ENCODE assay signal across 11 cellular contexts in genomic region chr2:96962567-96963203, GRCh38. TPM values are rescaled to one million over a fixed set of nuclear protein-coding genes. Genes with fewer than 3 reads are reported as not detected.
DNase-seq lines count a peak whose midpoint lies in the region; ATAC-seq, FAIRE-seq and TF ChIP-seq lines count a peak whose summit lies in the region.
"Had no signal": no experiment of that assay in that cellular context is flagged by ENCODE, and none has a peak within 500 bp of the region (broad histone marks: within the 10 kb centered on the region; RNA-seq: fewer than 3 reads in every experiment).

No MANE protein-coding gene starts in this region.

- no peak for TF ChIP-seq CTCF in GM12878 (IDR thresholded peaks at IDR 0.05 in 2 of 3, conservative IDR thresholded peaks at IDR 0.05 in 1 of 3; ENCODE audit: control insufficient read depth in 2 of 3, extremely low read depth in 1 of 3, insufficient read depth in 1 of 3, low read depth in 3 of 3, low read length in 3 of 3)
- no peak for TF ChIP-seq CTCF in right atrium auricular region (IDR thresholded peaks at IDR 0.05)
- no peak for TF ChIP-seq CTCF in left ventricle myocardium inferior (IDR thresholded peaks at IDR 0.05; ENCODE audit: borderline replicate concordance)

- H4K20me1 ChIP-seq in GM12878 (ENCODE audit: control insufficient read depth, insufficient read depth), result no peaks in the 10 kb centered on the region

- WGBS in GM12878 (ENCODE audit: insufficient coverage, insufficient replicate concordance, low lambda C conversion rate, missing lambda C conversion rate), result 18% methylated on average over 10 of the region's 10 CpGs

- no peaks in the 10 kb centered on the region for H3K79me2 ChIP-seq in GM12878 (ENCODE audit: control insufficient read depth, insufficient read depth, low read length)

- H3K4me2 ChIP-seq in GM12878 (ENCODE audit: control insufficient read depth, insufficient read depth), result peak overlapping the region; percentile 57

- CTCF ChIA-PET in GM12878 (lab: Yijun Ruan, JAX), result interaction anchor here (0.9 to 3.5 kb wide), 7 partner anchors 10 to 199 kb away, joined by 3 to 43 read pairs (median 3); partner anchors contain the start of genes ANKRD36 and ANKRD39

- H3K9me3 ChIP-seq in GM12878 (replicated peaks; ENCODE audit: control insufficient read depth, insufficient read depth, low read length), result no peaks in the 10 kb centered on the region
- no peaks in the 10 kb centered on the region for H3K9me3 ChIP-seq in right atrium auricular region
- no peaks in the 10 kb centered on the region for H3K9me3 ChIP-seq in HAP-1
- H3K9me3 ChIP-seq in left ventricle myocardium inferior (replicated peaks), result no peaks in the 10 kb centered on the region
- H3K9me3 ChIP-seq: SJSA1 had no signal

- TF ChIP-seq POLR2A in GM12878 (IDR thresholded peaks at IDR 0.05; ENCODE audit: low read depth, low read length), result no peak

- no TSS peak for BruUV-seq in GM12878 (replicated peaks; lab: Mats Ljungman, UMichigan)

- H3K27me3 ChIP-seq in GM12878 (replicated peaks in 1 of 2; ENCODE audit: control insufficient read depth in 2 of 2, insufficient read depth in 2 of 2, low read length in 1 of 2), result no peaks in the 10 kb centered on the region
- H3K27me3 ChIP-seq in right atrium auricular region, result no peaks in the 10 kb centered on the region
- no peaks in the 10 kb centered on the region for H3K27me3 ChIP-seq in HAP-1 (ENCODE audit: low read depth)
- no peaks in the 10 kb centered on the region for H3K27me3 ChIP-seq in left ventricle myocardium inferior (ENCODE audit: low read depth)
- H3K27me3 ChIP-seq: SJSA1 had no signal

- no peak for TF ChIP-seq EP300 in GM12878 (IDR thresholded peaks at IDR 0.05; ENCODE audit: borderline replicate concordance in 1 of 2, control insufficient read depth in 1 of 2, low read depth in 2 of 2, low read length in 2 of 2)

- DNase-seq in HTR-8/SVneo (ENCODE audit: insufficient read length, low spot score), result no peak
- DNase-seq in activated CD4-positive, alpha-beta T cell treated with anti-CD3 and anti-CD28 coated beads for 4 hours, result peak; percentile 73 to 77
- no peak for DNase-seq in GM12878 (ENCODE audit: low read depth, low spot score)
- DNase-seq in stimulated activated CD8-positive, alpha-beta memory T cell treated with anti-CD3 and anti-CD28 coated beads, Interleukin-15, amount 100 ng/mL, for 1 hour (ENCODE audit: low read depth), result peak; percentile 58
- no peak for DNase-seq in right atrium auricular region (ENCODE audit: low spot score)
- DNase-seq in HAP-1 (ENCODE audit: low spot score in 2 of 2), result no peak
- DNase-seq in left ventricle myocardium inferior, result no peak

- H2AFZ ChIP-seq in GM12878 (ENCODE audit: control insufficient read depth, low read depth, low read length), result peak overlapping the region; percentile 37; the same call in 1 of the 2 replicates

- in situ Hi-C loops in GM12878 (cut with MboI) (no loop called here), HAP-1 (cut with MboI; ENCODE audit: low sequenced_read_pairs) (no loop called here)

- TF ChIP-seq RAD21 in GM12878 (IDR thresholded peaks at IDR 0.05; ENCODE audit: insufficient read depth, low read depth, low read length), result no peak

- no peak overlapping the region for H3K9ac ChIP-seq in GM12878 (ENCODE audit: control insufficient read depth, insufficient read depth, low read length)

- peak; percentile 51 for ATAC-seq in GM12878
- no peak for ATAC-seq in HG03135 (IDR thresholded peaks at IDR 0.05; ENCODE audit: unreplicated experiment)
- ATAC-seq: left lobe of liver had no signal

- H3K27ac ChIP-seq in GM12878 (ENCODE audit: control insufficient read depth, insufficient read depth) (no peak overlapping the region), right atrium auricular region (no peak overlapping the region), left ventricle myocardium inferior (replicated peaks) (no peak overlapping the region)
- H3K27ac ChIP-seq: SJSA1 had no signal

- FAIRE-seq in HTR-8/SVneo (lab: Jason Lieb, UNC) (peak; percentile 23), GM12878 (lab: Jason Lieb, UNC) (no peak)
- FAIRE-seq: G401.6 had no signal

- H3K4me3 ChIP-seq in GM12878, result no peak overlapping the region
- H3K4me3 ChIP-seq in right atrium auricular region, result no peak overlapping the region
- H3K4me3 ChIP-seq in HAP-1, result no peak overlapping the region
- H3K4me3 ChIP-seq in left ventricle myocardium inferior, result no peak overlapping the region
- H3K4me3 ChIP-seq: SJSA1 had no signal

- POLR2A ChIA-PET in GM12878 (lab: Charles Lee), result no interaction called here

- H3K4me1 ChIP-seq in GM12878 (ENCODE audit: control insufficient read depth, insufficient read depth, low read length), result peaks cover 14% of the 10 kb centered on the region
- H3K4me1 ChIP-seq in right atrium auricular region, result no peaks in the 10 kb centered on the region
- no peaks in the 10 kb centered on the region for H3K4me1 ChIP-seq in HAP-1
- peaks cover 6% of the 10 kb centered on the region for H3K4me1 ChIP-seq in left ventricle myocardium inferior
- H3K4me1 ChIP-seq: SJSA1 had no signal

- no peaks in the 10 kb centered on the region for H3K36me3 ChIP-seq in GM12878 (ENCODE audit: control insufficient read depth in 2 of 2, insufficient read depth in 2 of 2, low read length in 1 of 2)
- no peaks in the 10 kb centered on the region for H3K36me3 ChIP-seq in right atrium auricular region
- no peaks in the 10 kb centered on the region for H3K36me3 ChIP-seq in HAP-1 (replicated peaks)
- no peaks in the 10 kb centered on the region for H3K36me3 ChIP-seq in left ventricle myocardium inferior
- H3K36me3 ChIP-seq: SJSA1 had no signal

- intact Hi-C loops in GM12878 (cut with micrococcal nuclease; ENCODE audit: unreplicated experiment) (loop anchor here (5.0 to 10.0 kb wide), 3 partner anchors 150 to 428 kb away; partner anchors contain the start of genes ANKRD36 and ARID5A), left ventricle myocardium inferior (cut with micrococcal nuclease) (no loop called here)

- RAD21 ChIA-PET in GM12878 (lab: Charles Lee; ENCODE audit: unreplicated experiment), result interaction anchor here (0.5 to 1.6 kb wide), 6 partner anchors 9 to 150 kb away, joined by 3 to 9 read pairs (median 3); partner anchors contain the start of genes ANKRD36 and ANKRD39

- SMC1A ChIA-PET in GM12878 (lab: Charles Lee; ENCODE audit: uncharacterized antibody, unreplicated experiment), result interaction anchor here (1.1 to 1.2 kb wide), 3 partner anchors 92 to 150 kb away, joined by 3 to 8 read pairs (median 4); partner anchors contain the start of genes ANKRD36 and ANKRD39

TF ChIP-seq in GM12878, 131 proteins besides CTCF, POLR2A, EP300 and RAD21 (continues in another document):
- TF ChIP-seq RUNX3 (IDR thresholded peaks at IDR 0.05; ENCODE audit: low read length), result peak; percentile 70
- TF ChIP-seq, protein P1, sequence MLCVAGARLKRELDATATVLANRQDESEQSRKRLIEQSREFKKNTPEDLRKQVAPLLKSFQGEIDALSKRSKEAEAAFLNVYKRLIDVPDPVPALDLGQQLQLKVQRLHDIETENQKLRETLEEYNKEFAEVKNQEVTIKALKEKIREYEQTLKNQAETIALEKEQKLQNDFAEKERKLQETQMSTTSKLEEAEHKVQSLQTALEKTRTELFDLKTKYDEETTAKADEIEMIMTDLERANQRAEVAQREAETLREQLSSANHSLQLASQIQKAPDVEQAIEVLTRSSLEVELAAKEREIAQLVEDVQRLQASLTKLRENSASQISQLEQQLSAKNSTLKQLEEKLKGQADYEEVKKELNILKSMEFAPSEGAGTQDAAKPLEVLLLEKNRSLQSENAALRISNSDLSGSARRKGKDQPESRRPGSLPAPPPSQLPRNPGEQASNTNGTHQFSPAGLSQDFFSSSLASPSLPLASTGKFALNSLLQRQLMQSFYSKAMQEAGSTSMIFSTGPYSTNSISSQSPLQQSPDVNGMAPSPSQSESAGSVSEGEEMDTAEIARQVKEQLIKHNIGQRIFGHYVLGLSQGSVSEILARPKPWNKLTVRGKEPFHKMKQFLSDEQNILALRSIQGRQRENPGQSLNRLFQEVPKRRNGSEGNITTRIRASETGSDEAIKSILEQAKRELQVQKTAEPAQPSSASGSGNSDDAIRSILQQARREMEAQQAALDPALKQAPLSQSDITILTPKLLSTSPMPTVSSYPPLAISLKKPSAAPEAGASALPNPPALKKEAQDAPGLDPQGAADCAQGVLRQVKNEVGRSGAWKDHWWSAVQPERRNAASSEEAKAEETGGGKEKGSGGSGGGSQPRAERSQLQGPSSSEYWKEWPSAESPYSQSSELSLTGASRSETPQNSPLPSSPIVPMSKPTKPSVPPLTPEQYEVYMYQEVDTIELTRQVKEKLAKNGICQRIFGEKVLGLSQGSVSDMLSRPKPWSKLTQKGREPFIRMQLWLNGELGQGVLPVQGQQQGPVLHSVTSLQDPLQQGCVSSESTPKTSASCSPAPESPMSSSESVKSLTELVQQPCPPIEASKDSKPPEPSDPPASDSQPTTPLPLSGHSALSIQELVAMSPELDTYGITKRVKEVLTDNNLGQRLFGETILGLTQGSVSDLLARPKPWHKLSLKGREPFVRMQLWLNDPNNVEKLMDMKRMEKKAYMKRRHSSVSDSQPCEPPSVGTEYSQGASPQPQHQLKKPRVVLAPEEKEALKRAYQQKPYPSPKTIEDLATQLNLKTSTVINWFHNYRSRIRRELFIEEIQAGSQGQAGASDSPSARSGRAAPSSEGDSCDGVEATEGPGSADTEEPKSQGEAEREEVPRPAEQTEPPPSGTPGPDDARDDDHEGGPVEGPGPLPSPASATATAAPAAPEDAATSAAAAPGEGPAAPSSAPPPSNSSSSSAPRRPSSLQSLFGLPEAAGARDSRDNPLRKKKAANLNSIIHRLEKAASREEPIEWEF (IDR thresholded peaks at IDR 0.05; ENCODE audit: insufficient replicate concordance, low read depth, low read length), result no peak
- 0 out of 2 replicates have a peak, but pooled peaks have one; percentile 15 for TF ChIP-seq CREM (IDR thresholded peaks at IDR 0.05; ENCODE audit: low read depth)

RNA-seq across cellular contexts. Expression of gene FAM178B, which starts 23.7 kb away (rescaled TPM):
- not detected in 2 replicates for total RNA-seq in GM12878 (2013; cell fraction: nucleolus; rRNA removed)
- total RNA-seq in GM12878 (2014; rRNA removed) (not detected in 2 replicates), GM12878 (2014; rRNA removed; fragmentation: Illumina TruSeq; extraction: Trizol) (not detected in 2 replicates), GM12878 (2021) (not detected in 2 replicates), right atrium auricular region (not detected), left ventricle myocardium inferior (0.82 TPM)
- not detected for polyA plus RNA-seq in GM12878 (2011; ENCODE audit: low read depth)
- polyA plus RNA-seq in GM12878 (2011; rRNA removed) (not detected in 2 replicates), GM12878 (2014; fragmentation: Illumina TruSeq; extraction: Trizol) (not detected in 2 replicates), GM12878 (2014; fragmentation: Nextera tagmentation; extraction: Ambion mirVana) (not detected), GM12878 (2014; rRNA removed) (0.13 TPM in 1 of 2 replicates, not detected in the other), GM12878 (2016; fragmentation: Nextera tagmentation; extraction: Ambion mirVana) (not detected)
- not detected in 2 replicates for polyA plus RNA-seq in GM12878 (2011; cell fraction: cytosol; rRNA removed)
- polyA plus RNA-seq in GM12878 (2011; cell fraction: nucleus; rRNA removed), result 0.41 TPM in 1 of 2 replicates, not detected in the other
- 0.11 TPM in 1 of 2 replicates, not detected in the other for polyA plus RNA-seq in GM12878 (2012)
- polyA minus RNA-seq in GM12878 (2011; rRNA and poly(A)+ RNA removed), result 0.93 TPM in 1 of 2 replicates, not detected in the other
- not detected in 2 replicates for polyA minus RNA-seq in GM12878 (2011; cell fraction: cytosol; rRNA and poly(A)+ RNA removed)
- not detected in 2 replicates for polyA minus RNA-seq in GM12878 (2011; cell fraction: nucleus; rRNA and poly(A)+ RNA removed)
- total RNA-seq: SJSA1 had no signal

Comparison
In these comparisons a context has a peak if more than half of its experiments do, and no peak if none do; other contexts are left out.
1. DNase-seq: peak in activated CD4-positive, alpha-beta T cell treated with anti-CD3 and anti-CD28 coated beads for 4 hours (2 of 2) and stimulated activated CD8-positive, alpha-beta memory T cell treated with anti-CD3 and anti-CD28 coated beads, Interleukin-15, amount 100 ng/mL, for 1 hour (single experiment); none in HTR-8/SVneo (single experiment), GM12878 (single experiment), right atrium auricular region (single experiment), HAP-1 (0 of 2) and left ventricle myocardium inferior (single experiment).